ENCODE assay signal across 10 cellular contexts in genomic region chr17:43211123-43211479, GRCh38. TPM values are rescaled to one million over a fixed set of nuclear protein-coding genes. Genes with fewer than 3 reads are reported as not detected.
DNase-seq lines count a peak whose midpoint lies in the region; ATAC-seq and TF ChIP-seq lines count a peak whose summit lies in the region.
"Had no signal": no experiment of that assay in that cellular context is flagged by ENCODE, and none has a peak within 500 bp of the region (broad histone marks: within the 10 kb centered on the region; RNA-seq: fewer than 3 reads in every experiment).

No MANE protein-coding gene starts in this region.

- no peaks in the 10 kb centered on the region for H3K27me3 Mint-ChIP-seq in CD8-positive, alpha-beta T cell (ENCODE audit: low read depth)
- no peaks in the 10 kb centered on the region for H3K27me3 Mint-ChIP-seq in neural crest cell (ENCODE audit: low read depth)

- peak overlapping the region; percentile 32; the same call in 1 of the 2 replicates for H2AFZ ChIP-seq in OCI-LY1 (ENCODE audit: low read length)

- TF ChIP-seq CTCF in CD8-positive, alpha-beta T cell (IDR thresholded peaks at IDR 0.05), result no peak
- TF ChIP-seq CTCF in OCI-LY1 (IDR thresholded peaks at IDR 0.05; ENCODE audit: low read length), result no peak
- TF ChIP-seq CTCF in neural crest cell (conservative IDR thresholded peaks at IDR 0.05), result no peak

- peak overlapping the region; percentile 98 for H3K4me3 Mint-ChIP-seq in CD8-positive, alpha-beta T cell
- H3K4me3 Mint-ChIP-seq in neural crest cell, result peak overlapping the region; percentile 91

- no peak for ATAC-seq in CD8-positive, alpha-beta T cell

- peak overlapping the region; percentile 82 for H3K4me2 ChIP-seq in OCI-LY1 (ENCODE audit: low read length)

- H3K4me1 Mint-ChIP-seq in CD8-positive, alpha-beta T cell (ENCODE audit: low read depth), result peaks cover 38% of the 10 kb centered on the region
- H3K4me1 Mint-ChIP-seq in neural crest cell, result peaks cover 31% of the 10 kb centered on the region

- intact Hi-C loops in CD8-positive, alpha-beta T cell (cut with DNase I, micrococcal nuclease), result loop anchor here (1.0 to 10.0 kb wide), 7 partner anchors 40 to 274 kb away; partner anchors contain the start of genes NBR1 (in 2 of the 2), DHX8 (in 1 of the 2), RND2 (in 1 of the 2) and RPL27 (in 1 of the 2)

- peaks cover 4% of the 10 kb centered on the region for H3K36me3 ChIP-seq in CD8-positive, alpha-beta T cell (ENCODE audit: insufficient read depth, low read length)
- peaks cover 17% of the 10 kb centered on the region; the same call in 1 of the 2 replicates for H3K36me3 ChIP-seq in OCI-LY1 (ENCODE audit: insufficient read depth, low read length)
- H3K36me3 ChIP-seq in effector memory CD4-positive, alpha-beta T cell (ENCODE audit: control insufficient read depth, insufficient read depth, low read length), result peaks cover 4% of the 10 kb centered on the region

- CTCF ChIA-PET in CD8-positive, alpha-beta T cell (lab: Charles Lee), result interaction anchor here (1.1 to 3.6 kb wide), 6 partner anchors 10 to 213 kb away, joined by 3 to 14 read pairs (median 6); partner anchors contain the start of gene RPL27

- H3K27ac ChIP-seq in CD8-positive, alpha-beta T cell (ENCODE audit: low read depth, low read length), result peak overlapping the region; percentile 75
- peak overlapping the region; percentile 46 for H3K27ac ChIP-seq in OCI-LY1 (ENCODE audit: low read depth, low read length, poor library complexity, severe bottlenecking)
- H3K27ac ChIP-seq in effector memory CD4-positive, alpha-beta T cell (ENCODE audit: insufficient read depth, low read length, poor library complexity, severe bottlenecking), result peak overlapping the region; percentile 79

- peak overlapping the region; percentile 71 for H3K9ac ChIP-seq in OCI-LY1 (ENCODE audit: low read length)

- no peaks in the 10 kb centered on the region for H3K27me3 ChIP-seq in CD8-positive, alpha-beta T cell (ENCODE audit: insufficient read depth, low read length)
- H3K27me3 ChIP-seq in OCI-LY1 (ENCODE audit: insufficient read depth, low read length), result no peaks in the 10 kb centered on the region
- H3K27me3 ChIP-seq in effector memory CD4-positive, alpha-beta T cell (replicated peaks; ENCODE audit: control insufficient read depth, insufficient read depth, low read length, poor library complexity, severe bottlenecking), result no peaks in the 10 kb centered on the region
- H3K27me3 ChIP-seq: neutrophil had no signal

- H4K20me1 ChIP-seq in OCI-LY1 (ENCODE audit: insufficient read depth, low read length), result no peaks in the 10 kb centered on the region

- peak overlapping the region; percentile 96 for H3K27ac Mint-ChIP-seq in CD8-positive, alpha-beta T cell
- H3K27ac Mint-ChIP-seq in neural crest cell (ENCODE audit: unreplicated experiment), result no peak overlapping the region

- H3K9me3 Mint-ChIP-seq in CD8-positive, alpha-beta T cell, result no peaks in the 10 kb centered on the region
- H3K9me3 Mint-ChIP-seq in neural crest cell, result no peaks in the 10 kb centered on the region

- H3K9me3 ChIP-seq in CD8-positive, alpha-beta T cell (ENCODE audit: low read length), result no peaks in the 10 kb centered on the region
- H3K9me3 ChIP-seq in OCI-LY1 (ENCODE audit: low read length), result no peaks in the 10 kb centered on the region
- H3K9me3 ChIP-seq in effector memory CD4-positive, alpha-beta T cell (ENCODE audit: control insufficient read depth, low read length), result no peaks in the 10 kb centered on the region
- H3K9me3 ChIP-seq: neutrophil had no signal

- no peak for DNase-seq in CD8-positive, alpha-beta T cell
- DNase-seq in effector memory CD4-positive, alpha-beta T cell, result no peak
- no peak for DNase-seq in neural crest cell (ENCODE audit: low read depth, low spot score)
- no peak for DNase-seq in NK-92 (lab: John Stamatoyannopoulos, UW; ENCODE audit: unreplicated experiment)
- DNase-seq in NCI-H146 treated with DMSO at 0.1 percent for 48 hours (lab: John Stamatoyannopoulos, UW; ENCODE audit: unreplicated experiment), result no peak
- no peak for DNase-seq in A172 (ENCODE audit: low spot score)
- DNase-seq in D341Med (ENCODE audit: low spot score), result no peak
- DNase-seq: SIG-M5 had no signal

- POLR2A ChIA-PET in CD8-positive, alpha-beta T cell (lab: Charles Lee), result interaction anchor here (0.9 to 9.2 kb wide), 13 partner anchors 11 to 272 kb away, joined by 3 to 93 read pairs (median 7); partner anchors contain the start of genes DHX8, NBR1 and RPL27

- no peaks in the 10 kb centered on the region for H3K9me2 ChIP-seq in OCI-LY1 (ENCODE audit: low read depth, low read length)

- H3K79me2 ChIP-seq in OCI-LY1 (ENCODE audit: insufficient read depth, low read length), result no peaks in the 10 kb centered on the region

- H3K4me3 ChIP-seq in CD8-positive, alpha-beta T cell (ENCODE audit: low read depth, low read length), result peak overlapping the region; percentile 95
- H3K4me3 ChIP-seq in OCI-LY1 (ENCODE audit: low read depth, low read length, poor library complexity, severe bottlenecking), result peak overlapping the region; percentile 66
- peak overlapping the region; percentile 79 for H3K4me3 ChIP-seq in effector memory CD4-positive, alpha-beta T cell (ENCODE audit: insufficient read depth, low read depth, low read length, poor library complexity, severe bottlenecking)

- peaks cover 25% of the 10 kb centered on the region for H3K4me1 ChIP-seq in CD8-positive, alpha-beta T cell (ENCODE audit: insufficient read depth, low read length)
- H3K4me1 ChIP-seq in OCI-LY1 (ENCODE audit: insufficient read depth, low read length, severe bottlenecking), result peaks cover 26% of the 10 kb centered on the region
- peaks cover 10% of the 10 kb centered on the region for H3K4me1 ChIP-seq in effector memory CD4-positive, alpha-beta T cell (ENCODE audit: control insufficient read depth, insufficient read depth, low read length, poor library complexity, severe bottlenecking)

- H3K36me3 Mint-ChIP-seq in CD8-positive, alpha-beta T cell, result peaks cover 52% of the 10 kb centered on the region
- peaks cover 3% of the 10 kb centered on the region for H3K36me3 Mint-ChIP-seq in neural crest cell (ENCODE audit: low read depth)

- H3F3A ChIP-seq in OCI-LY1 (ENCODE audit: insufficient read depth, low read length), result no peaks in the 10 kb centered on the region

RNA-seq across cellular contexts. Expression of gene TMEM106A, which starts 0.6 kb away (rescaled TPM):
- 1 to 10 TPM; 8.9 to 9.2 TPM for total RNA-seq in CD8-positive, alpha-beta T cell
- total RNA-seq in neural crest cell, result 4.6 and 5.8 TPM in 2 replicates
- total RNA-seq in A172 (2014; rRNA removed; shearing (Covaris generic)), result 4.9 and 5.3 TPM in 2 replicates

RNA-seq across cellular contexts. Expression of gene CCDC200, which starts 17.3 kb away (rescaled TPM):
- total RNA-seq in CD8-positive, alpha-beta T cell, result not detected
- not detected in 2 replicates for total RNA-seq in neural crest cell
- not detected in 2 replicates for total RNA-seq in A172 (2014; rRNA removed; shearing (Covaris generic))

RNA-seq across cellular contexts. Expression of gene RNU2-1, which starts 22.7 kb away (rescaled TPM):
- 1,000 to 10,000 TPM; 2,573 to 3,095 TPM for total RNA-seq in CD8-positive, alpha-beta T cell
- total RNA-seq in neural crest cell, result 6,904 and 8,313 TPM in 2 replicates
- not detected in 2 replicates for total RNA-seq in A172 (2014; rRNA removed; shearing (Covaris generic))

RNA-seq across cellular contexts. Expression of gene NBR1, which starts 40.1 kb away (rescaled TPM):
- 10 to 100 TPM; 19.1 to 19.4 TPM for total RNA-seq in CD8-positive, alpha-beta T cell
- total RNA-seq in neural crest cell, result 33.2 and 33.7 TPM in 2 replicates
- 81.9 and 93.0 TPM in 2 replicates for total RNA-seq in A172 (2014; rRNA removed; shearing (Covaris generic))

Comparison
In these comparisons a context has a peak if more than half of its experiments do, and no peak if none do; other contexts are left out.
1. RNA of gene RNU2-1, which starts 22.7 kb away (total RNA-seq): 6,904 to 8,313 TPM in neural crest cell and 2,573 to 3,095 TPM in CD8-positive, alpha-beta T cell; not detected in A172; every median in the first group is over 1,000 times any median in the second.
2. Peak in every context shown above with its lines, with median percentiles within 50 percentile points of each other: H3K27ac ChIP-seq and H3K4me3 ChIP-seq.